Comparison of ENCODE assay signal across 8 cellular contexts in genomic region chr14:90396342-90397339, GRCh38. TPM values are rescaled to one million over a fixed set of nuclear protein-coding genes. Genes with fewer than 3 reads are reported as not detected.
DNase-seq lines count a peak whose midpoint lies in the region; ATAC-seq, FAIRE-seq and TF ChIP-seq lines count a peak whose summit lies in the region.

Gene CALM1, plus strand, starts transcription at chr14:90397029. Its CDS starts 202 bp downstream, at chr14:90397231.

- no peaks in the 10 kb centered on the region for H3K27me3 Mint-ChIP-seq in T-helper 17 cell

- no peaks in the 10 kb centered on the region for H3K9me3 ChIP-seq in T-helper 17 cell (ENCODE audit: control insufficient read depth, low read length, poor library complexity, severe bottlenecking)

- H3K27ac Mint-ChIP-seq in T-helper 17 cell, result peak within 1 kb of the TSS; percentile 95

- TF ChIP-seq POLR2A in GM12892 (IDR thresholded peaks at IDR 0.05; ENCODE audit: low read depth, low read length), result peak; percentile 100

- intact Hi-C loops in left ventricle myocardium superior (cut with micrococcal nuclease), result no loop called here

- H3K36me3 Mint-ChIP-seq in T-helper 17 cell (ENCODE audit: low read depth), result peaks cover 15% of the 10 kb centered on the region

- ATAC-seq in HG02759 (IDR thresholded peaks at IDR 0.05; ENCODE audit: unreplicated experiment) (peak; percentile 68), T-helper 17 cell (peak; percentile 69), left ventricle myocardium superior (peak; percentile 86)

- FAIRE-seq in GM12892 (lab: Jason Lieb, UNC) (peak; percentile 97), urothelium cell line (lab: Jason Lieb, UNC) (no peak)

- peak within 1 kb of the TSS; percentile 95 for H3K4me3 Mint-ChIP-seq in T-helper 17 cell

- DNase-seq in GM12892 (ENCODE audit: insufficient read length), result peak; percentile 87
- DNase-seq in NCI-H1417 treated with DMSO at 0.1 percent for 48 hours (lab: John Stamatoyannopoulos, UW), result peak; percentile 58
- DNase-seq in T-helper 17 cell, result peak; percentile 94 to 99 (median 95)
- DNase-seq in amygdala (lab: John Stamatoyannopoulos, UW), result peak; percentile 44 to 95 (median 86)
- DNase-seq in left ventricle myocardium superior, result peak; percentile 95
- peak; percentile 83 for DNase-seq in pulmonary artery endothelial cell (ENCODE audit: low read depth, low spot score)
- DNase-seq in urothelium cell line (ENCODE audit: low spot score), result peak; percentile 92

- H3K4me1 Mint-ChIP-seq in T-helper 17 cell, result peaks cover 30% of the 10 kb centered on the region

RNA-seq across cellular contexts. Expression of gene CALM1, which starts in this region (rescaled TPM):
- polyA plus RNA-seq in GM12892 (2012; ENCODE audit: missing spikeins), result 180 TPM
- 100 to 1,000 TPM; 872 to 886 TPM for total RNA-seq in T-helper 17 cell
- 610 TPM for total RNA-seq in left ventricle myocardium superior
- total RNA-seq in pulmonary artery endothelial cell, result 1,262 and 1,419 TPM in 2 replicates

Comparison
In these comparisons a context has a peak if more than half of its experiments do, and no peak if none do; other contexts are left out.
1. Peak in every context shown above with its lines: DNase-seq and ATAC-seq.